In genomic region chr5:7814816-7815215, GRCh38 we compare ENCODE assay signal across 19 cellular contexts. TPM values are rescaled to one million over a fixed set of nuclear protein-coding genes. Genes with fewer than 3 reads are reported as not detected.
DNase-seq lines count a peak whose midpoint lies in the region; ATAC-seq and TF ChIP-seq lines count a peak whose summit lies in the region.
"Had no signal": no experiment of that assay in that cellular context is flagged by ENCODE, and none has a peak within 500 bp of the region (broad histone marks: within the 10 kb centered on the region; RNA-seq: fewer than 3 reads in every experiment).

No MANE protein-coding gene starts in this region.

- no peak overlapping the region for H3K4me3 ChIP-seq in HL-60 (replicated peaks; ENCODE audit: insufficient read depth, low read length)
- H3K4me3 ChIP-seq: BLaER1 treated with 17β-estradiol and CSF1 and Interleukin-3, amounts not matched to agents 10 nM and 100 nM; GM12878 had no signal

- H3K27ac ChIP-seq in HL-60 (replicated peaks) (peak overlapping the region; percentile 80), angular gyrus (ENCODE audit: low read depth, low read length) (peak overlapping the region; percentile 13), temporal lobe (ENCODE audit: low read depth, low read length) (peak overlapping the region; percentile 19)
- H3K27ac ChIP-seq: BLaER1 treated with 17β-estradiol and CSF1 and Interleukin-3, amounts not matched to agents 10 nM and 100 nM had no signal

- TF ChIP-seq CTCF in HL-60 (IDR thresholded peaks at IDR 0.05; ENCODE audit: insufficient read depth, low read length), result no peak
- no peak for TF ChIP-seq CTCF in nephron progenitor cell (IDR thresholded peaks at IDR 0.05)

- DNase-seq in HL-60 (ENCODE audit: low read depth in 1 of 2, low spot score in 1 of 2) (no peak), nephron progenitor cell (no peak), epidermal melanocyte (ENCODE audit: insufficient read length, low spot score) (no peak)
- DNase-seq: ACHN; Calu3; CD4-positive, CD25-positive, alpha-beta regulatory T cell; DMS 273 treated with DMSO at 0.1 percent for 48 hours; HCEC 1CT; HFFc6 had no signal

- peak overlapping the region; percentile 34 for H3K27ac Mint-ChIP-seq in nephron progenitor cell
- H3K27ac Mint-ChIP-seq: CD4-positive, CD25-positive, alpha-beta regulatory T cell; HFFc6 had no signal

- H3K4me3 Mint-ChIP-seq in nephron progenitor cell, result no peak overlapping the region
- H3K4me3 Mint-ChIP-seq: CD4-positive, CD25-positive, alpha-beta regulatory T cell; HFFc6 had no signal

- peaks cover 62% of the 10 kb centered on the region for H3K36me3 Mint-ChIP-seq in nephron progenitor cell (ENCODE audit: low read depth)
- H3K36me3 Mint-ChIP-seq: CD4-positive, CD25-positive, alpha-beta regulatory T cell had no signal

- H3K4me1 Mint-ChIP-seq in nephron progenitor cell, result peaks cover 36% of the 10 kb centered on the region

- H3K27me3 ChIP-seq in HL-60 (ENCODE audit: insufficient read depth, poor library complexity, severe bottlenecking), result no peaks in the 10 kb centered on the region
- H3K27me3 ChIP-seq: BLaER1 treated with 17β-estradiol and CSF1 and Interleukin-3, amounts not matched to agents 10 nM and 100 nM had no signal

- no peak for ATAC-seq in GM19328 (IDR thresholded peaks at IDR 0.05; ENCODE audit: unreplicated experiment)
- ATAC-seq in GM19455 (IDR thresholded peaks at IDR 0.05; ENCODE audit: unreplicated experiment), result no peak
- ATAC-seq in HG03097 (IDR thresholded peaks at IDR 0.05; ENCODE audit: low FRiP score, unreplicated experiment), result no peak
- ATAC-seq: GM12878 had no signal

- H3K9me3 Mint-ChIP-seq in nephron progenitor cell, result no peaks in the 10 kb centered on the region
- H3K9me3 Mint-ChIP-seq: CD4-positive, CD25-positive, alpha-beta regulatory T cell; HFFc6 had no signal

- H3K27me3 Mint-ChIP-seq in nephron progenitor cell (ENCODE audit: low read depth, poor library complexity), result no peaks in the 10 kb centered on the region

RNA-seq across cellular contexts. Expression of gene CFAP90, which starts 36.1 kb away (rescaled TPM):
- total RNA-seq in temporal lobe, result 2.7 TPM
- total RNA-seq: A172; Calu3; CD4-positive, CD25-positive, alpha-beta regulatory T cell; G401; GM12878; H4; HFFc6 had no signal

RNA-seq across cellular contexts. Expression of gene FASTKD3, which starts 54.0 kb away (rescaled TPM):
- 13.3 TPM for total RNA-seq in temporal lobe

RNA-seq across cellular contexts. Expression of gene MTRR, which starts 54.1 kb away (rescaled TPM):
- total RNA-seq in temporal lobe, result 24.6 TPM

Comparison
In these comparisons a context has a peak if more than half of its experiments do, and no peak if none do; other contexts are left out.
1. H3K27ac ChIP-seq: peak in every context shown above with its lines; median percentile 80 in HL-60; 19 in temporal lobe; 13 in angular gyrus.